In the genomic region with DNA sequence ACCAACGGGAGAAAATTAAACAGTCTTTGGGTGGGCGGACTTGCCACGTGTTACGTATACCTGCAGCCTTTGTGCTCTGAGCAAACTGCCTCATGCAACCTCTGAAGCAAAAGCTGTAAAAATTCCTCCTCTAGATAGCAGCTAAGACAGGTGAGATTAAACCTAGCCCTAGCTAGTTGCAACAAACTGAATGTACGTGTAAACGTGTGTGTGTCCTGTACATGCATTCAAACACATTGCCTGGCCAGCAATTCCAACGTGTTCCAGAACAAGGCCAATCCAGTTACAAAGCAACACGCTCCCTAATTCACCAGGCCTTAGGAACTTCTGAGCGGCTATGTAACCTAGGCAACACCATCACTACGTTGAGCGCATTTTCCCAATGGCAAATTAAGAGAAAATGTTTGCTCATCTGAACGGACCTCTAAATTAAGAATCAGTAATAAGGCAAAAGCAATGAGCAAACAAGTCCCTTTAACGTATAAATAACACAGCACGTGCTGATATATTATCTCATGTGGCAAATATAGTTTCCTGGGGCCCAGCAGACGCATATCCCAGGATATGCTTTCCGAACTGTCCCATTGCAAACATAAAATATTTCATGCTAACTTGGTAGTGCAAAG, we compare ENCODE assay signal across 8 cellular contexts. TPM values are rescaled to one million over a fixed set of nuclear protein-coding genes. Genes with fewer than 3 reads are reported as not detected.
DNase-seq lines count a peak whose midpoint lies in the region; ATAC-seq and TF ChIP-seq lines count a peak whose summit lies in the region.

No MANE protein-coding gene starts in this region.

- DNase-seq in COLO829 (ENCODE audit: low spot score) = peak; percentile 48
- DNase-seq in LHCN-M2 (ENCODE audit: low read depth) = peak; percentile 46
- no peak for DNase-seq in activated T-cell treated with anti-CD3 and anti-CD28 coated beads, Interleukin-2, amount 50 U/mL, for 72 hours
- peak; percentile 3 for DNase-seq in germinal center (ENCODE audit: low spot score)
- no peak for DNase-seq in NCI-H1436 (lab: John Stamatoyannopoulos, UW)
- DNase-seq in SHP77 (lab: John Stamatoyannopoulos, UW) = no peak

- H3K36me3 Mint-ChIP-seq in activated T-cell treated with anti-CD3 and anti-CD28 coated beads, Interleukin-2, amount 50 U/mL, for 72 hours (ENCODE audit: insufficient read depth in 2 of 2) = peaks cover 17 to 31% of the 10 kb centered on the region in 2 donors

- no peaks in the 10 kb centered on the region for H3K9me3 ChIP-seq in neutrophil

- H3K27me3 ChIP-seq in neutrophil = peaks cover 5% of the 10 kb centered on the region

- ATAC-seq in GM21367 (IDR thresholded peaks at IDR 0.05; ENCODE audit: unreplicated experiment) = peak; percentile 14
- ATAC-seq in activated T-cell treated with anti-CD3 and anti-CD28 coated beads, Interleukin-2, amount 50 U/mL, for 72 hours (replicated peaks in 1 of 2) = no peak

- H3K4me3 Mint-ChIP-seq in activated T-cell treated with anti-CD3 and anti-CD28 coated beads, Interleukin-2, amount 50 U/mL, for 72 hours = peak overlapping the region; percentile 94 to 96

- peak overlapping the region; percentile 89 to 93 for H3K4me3 ChIP-seq in neutrophil (ENCODE audit: low read depth in 1 of 2, low read length in 1 of 2)

- H3K4me1 ChIP-seq in neutrophil (ENCODE audit: control insufficient read depth in 1 of 2, insufficient read depth in 1 of 2, low read depth in 1 of 2, low read length in 1 of 2) = peaks cover 16 to 19% of the 10 kb centered on the region in 2 experiments

- peaks cover 13% of the 10 kb centered on the region for H3K27me3 Mint-ChIP-seq in activated T-cell treated with anti-CD3 and anti-CD28 coated beads, Interleukin-2, amount 50 U/mL, for 72 hours (ENCODE audit: low read depth)

- peak overlapping the region; percentile 97 for H3K27ac Mint-ChIP-seq in activated T-cell treated with anti-CD3 and anti-CD28 coated beads, Interleukin-2, amount 50 U/mL, for 72 hours

- no peaks in the 10 kb centered on the region for H3K9me3 Mint-ChIP-seq in activated T-cell treated with anti-CD3 and anti-CD28 coated beads, Interleukin-2, amount 50 U/mL, for 72 hours

- peak overlapping the region; percentile 91 for H3K27ac ChIP-seq in neutrophil

- TF ChIP-seq CTCF in neutrophil (IDR thresholded peaks at IDR 0.05) = no peak

- peaks cover 51% of the 10 kb centered on the region for H3K4me1 Mint-ChIP-seq in activated T-cell treated with anti-CD3 and anti-CD28 coated beads, Interleukin-2, amount 50 U/mL, for 72 hours (ENCODE audit: low read depth)

- peaks cover 38% of the 10 kb centered on the region for H3K36me3 ChIP-seq in neutrophil

RNA-seq across cellular contexts. Expression of a gene that starts 0.8 kb away (rescaled TPM):
- total RNA-seq in LHCN-M2 (2014; rRNA removed) = 31.5 and 35.5 TPM in 2 replicates
- polyA plus RNA-seq in LHCN-M2 (2012) = 18.0 TPM
- 10 to 100 TPM; 50.6 to 52.0 TPM for total RNA-seq in activated T-cell treated with anti-CD3 and anti-CD28 coated beads, Interleukin-2, amount 50 U/mL, for 72 hours

RNA-seq across cellular contexts. Expression of a gene that starts 46.4 kb away (rescaled TPM):
- total RNA-seq in LHCN-M2 (2014; rRNA removed) = 15.1 and 17.6 TPM in 2 replicates
- 6.8 TPM for polyA plus RNA-seq in LHCN-M2 (2012)
- 10 to 100 TPM; 12.7 to 20.1 TPM for total RNA-seq in activated T-cell treated with anti-CD3 and anti-CD28 coated beads, Interleukin-2, amount 50 U/mL, for 72 hours

RNA-seq across cellular contexts. Expression of a gene that starts 50.3 kb away (rescaled TPM):
- total RNA-seq in LHCN-M2 (2014; rRNA removed) = 11.0 and 16.2 TPM in 2 replicates
- 9.6 TPM for polyA plus RNA-seq in LHCN-M2 (2012)
- total RNA-seq in activated T-cell treated with anti-CD3 and anti-CD28 coated beads, Interleukin-2, amount 50 U/mL, for 72 hours = 10 to 100 TPM; 30.2 to 38.0 TPM

RNA-seq across cellular contexts. Expression of a gene that starts 50.7 kb away (rescaled TPM):
- total RNA-seq in LHCN-M2 (2014; rRNA removed) = 33.8 and 42.6 TPM in 2 replicates
- 9.1 TPM for polyA plus RNA-seq in LHCN-M2 (2012)
- 10 to 100 TPM; 22.7 to 26.2 TPM for total RNA-seq in activated T-cell treated with anti-CD3 and anti-CD28 coated beads, Interleukin-2, amount 50 U/mL, for 72 hours

Comparison
In these comparisons a context has a peak if more than half of its experiments do, and no peak if none do; other contexts are left out.
1. DNase-seq: peak in COLO829 (single experiment), LHCN-M2 (single experiment) and germinal center (single experiment); none in activated T-cell treated with anti-CD3 and anti-CD28 coated beads, Interleukin-2, amount 50 U/mL, for 72 hours (0 of 2), NCI-H1436 (single experiment) and SHP77 (0 of 2).